10 cellular contexts compared by ENCODE assay signal in the genomic region with DNA sequence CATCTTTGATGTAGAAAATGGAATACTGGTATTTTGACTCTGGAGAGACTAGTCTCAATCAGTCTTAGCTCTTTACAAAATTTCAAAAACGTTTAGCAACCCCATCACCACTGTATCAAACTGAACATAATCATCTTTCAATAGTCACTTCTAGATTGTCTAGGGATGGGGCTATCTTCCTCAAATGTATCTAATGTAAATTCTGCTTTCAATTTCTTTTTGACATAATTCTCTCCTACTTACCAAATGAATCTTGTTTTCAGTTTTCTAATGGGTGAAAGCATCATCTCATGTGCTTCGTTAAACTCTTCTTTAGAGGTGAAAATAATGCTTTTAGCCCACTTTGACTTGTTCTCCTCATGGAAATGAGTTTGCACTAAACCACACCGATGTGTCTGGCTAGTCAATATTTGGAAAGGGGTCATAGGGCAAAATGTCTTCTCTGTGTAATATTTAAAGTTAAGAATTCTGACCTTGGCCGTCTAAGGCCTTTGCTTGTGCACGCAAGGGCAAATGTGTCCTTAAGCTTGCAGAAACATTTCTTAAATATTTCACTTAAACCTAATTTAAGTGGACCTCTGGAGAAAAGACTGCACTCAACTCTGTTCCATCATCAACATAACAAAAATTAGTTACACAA. TPM values are rescaled to one million over a fixed set of nuclear protein-coding genes. Genes with fewer than 3 reads are reported as not detected.
DNase-seq lines count a peak whose midpoint lies in the region; ATAC-seq, FAIRE-seq and TF ChIP-seq lines count a peak whose summit lies in the region.
"Had no signal": no experiment of that assay in that cellular context is flagged by ENCODE, and none has a peak within 500 bp of the region (broad histone marks: within the 10 kb centered on the region; RNA-seq: fewer than 3 reads in every experiment).

No MANE protein-coding gene starts in this region.

- no peak for TF ChIP-seq POLR2A in GM12878 (IDR thresholded peaks at IDR 0.05; ENCODE audit: low read depth, low read length)

- in situ Hi-C loops in GM12878 (cut with MboI) = no loop called here

- peaks cover 87% of the 10 kb centered on the region for H3K79me2 ChIP-seq in GM12878 (ENCODE audit: control insufficient read depth, insufficient read depth, low read length)

- peak overlapping the region; percentile 29; the same call in 1 of the 2 replicates for H3K9ac ChIP-seq in GM12878 (ENCODE audit: control insufficient read depth, insufficient read depth, low read length)

- no peaks in the 10 kb centered on the region for H3K27me3 ChIP-seq in GM12878 (replicated peaks in 1 of 2; ENCODE audit: control insufficient read depth in 2 of 2, insufficient read depth in 2 of 2, low read length in 1 of 2)

- intact Hi-C loops in GM12878 (cut with micrococcal nuclease; ENCODE audit: unreplicated experiment) = no loop called here

- BruUV-seq in GM12878 (replicated peaks; lab: Mats Ljungman, UMichigan) = TSS peak; percentile 6

- POLR2A ChIA-PET in GM12878 (lab: Charles Lee) = interaction anchor here (0.8 to 2.6 kb wide), 6 partner anchors 13 to 113 kb away, joined by 3 to 13 read pairs (median 4); no protein-coding TSS in a partner anchor

- CTCF ChIA-PET in GM12878 (lab: Yijun Ruan, JAX) = interaction anchor here (0.9 to 3.2 kb wide), 2 partner anchors 16 to 30 kb away, joined by 4 to 10 read pairs; no protein-coding TSS in a partner anchor

- peak overlapping the region; percentile 91 for H3K4me2 ChIP-seq in GM12878 (ENCODE audit: control insufficient read depth, insufficient read depth)

- FAIRE-seq in GM18507 (lab: Jason Lieb, UNC) (peak; percentile 60), GM12878 (lab: Jason Lieb, UNC) (no peak)

- SMC1A ChIA-PET in GM12878 (lab: Charles Lee; ENCODE audit: uncharacterized antibody, unreplicated experiment) = interaction anchor here (0.6 to 14.6 kb wide), 16 partner anchors 9 to 240 kb away, joined by 3 to 166 read pairs (median 5); no protein-coding TSS in a partner anchor

- RAD21 ChIA-PET in GM12878 (lab: Charles Lee; ENCODE audit: unreplicated experiment) = interaction anchor here (0.9 to 4.0 kb wide), 11 partner anchors 10 to 240 kb away, joined by 3 to 22 read pairs (median 5); no protein-coding TSS in a partner anchor

- no peaks in the 10 kb centered on the region for H3K9me3 ChIP-seq in GM12878 (replicated peaks; ENCODE audit: control insufficient read depth, insufficient read depth, low read length)

- TF ChIP-seq RAD21 in GM12878 (IDR thresholded peaks at IDR 0.05; ENCODE audit: insufficient read depth, low read depth, low read length) = no peak

- H3K27ac ChIP-seq in GM12878 (ENCODE audit: control insufficient read depth, insufficient read depth) = peak overlapping the region; percentile 64

- H3K4me1 ChIP-seq in GM12878 (ENCODE audit: control insufficient read depth, insufficient read depth, low read length) = peaks cover 53% of the 10 kb centered on the region

- peaks cover 0 to 2% of the 10 kb centered on the region in 2 experiments; a peak in 2 of 4 replicates for H3K36me3 ChIP-seq in GM12878 (ENCODE audit: control insufficient read depth in 2 of 2, insufficient read depth in 2 of 2, low read length in 1 of 2)

- peaks cover 5% of the 10 kb centered on the region; the same call in 1 of the 2 replicates for H4K20me1 ChIP-seq in GM12878 (ENCODE audit: control insufficient read depth, insufficient read depth)

- 28% methylated on average over 5 of the region's 5 CpGs for WGBS in GM12878 (ENCODE audit: insufficient coverage, insufficient replicate concordance, low lambda C conversion rate, missing lambda C conversion rate)

- ATAC-seq in HG02610 (IDR thresholded peaks at IDR 0.05; ENCODE audit: unreplicated experiment) (peak; percentile 52), GM12878 (peak; percentile 55), HG03025 (IDR thresholded peaks at IDR 0.05; ENCODE audit: low FRiP score, unreplicated experiment) (no peak)
- peak; percentile 62 for ATAC-seq in stimulated activated naive CD8-positive, alpha-beta T cell treated with anti-CD3 and anti-CD28 coated beads, Interleukin-15, Interleukin-2, amounts not matched to agents 100 U/mL and 50 U/mL, for 24 hours
- ATAC-seq: Right ventricle myocardium inferior had no signal

- H2AFZ ChIP-seq in GM12878 (ENCODE audit: control insufficient read depth, low read depth, low read length) = no peak overlapping the region; the same call in 1 of the 2 replicates

- no peak for TF ChIP-seq CTCF in GM12878 (IDR thresholded peaks at IDR 0.05 in 2 of 3, conservative IDR thresholded peaks at IDR 0.05 in 1 of 3; ENCODE audit: control insufficient read depth in 2 of 3, extremely low read depth in 1 of 3, insufficient read depth in 1 of 3, low read depth in 3 of 3, low read length in 3 of 3)

- DNase-seq in GM18507 (ENCODE audit: extremely low spot score, insufficient read length, low read depth) = no peak
- DNase-seq in GM12878 (ENCODE audit: low read depth, low spot score) = no peak
- no peak for DNase-seq in stimulated activated naive CD8-positive, alpha-beta T cell treated with anti-CD3 and anti-CD28 coated beads, Interleukin-15, Interleukin-2, amounts not matched to agents 100 U/mL and 50 U/mL, for 24 hours
- no peak for DNase-seq in NCI-H1436 treated with DMSO at 0.1 percent for 48 hours (lab: John Stamatoyannopoulos, UW)
- no peak for DNase-seq in D341Med (ENCODE audit: low spot score)
- DNase-seq: activated CD4-positive, alpha-beta T cell treated with anti-CD3 and anti-CD28 coated beads for 1 hour; Karpas-422 had no signal

- H3K4me3 ChIP-seq in GM12878 = peak overlapping the region; percentile 48; the same call in 1 of the 2 replicates

- no peak for TF ChIP-seq EP300 in GM12878 (IDR thresholded peaks at IDR 0.05; ENCODE audit: borderline replicate concordance in 1 of 2, control insufficient read depth in 1 of 2, low read depth in 2 of 2, low read length in 2 of 2)

TF ChIP-seq in GM12878, 131 proteins besides CTCF, POLR2A, EP300 and RAD21 (continues in another document):
- TF ChIP-seq PML (IDR thresholded peaks at IDR 0.05; ENCODE audit: low read length) = 0 out of 2 replicates have a peak, but pooled peaks have one; percentile 28
- TF ChIP-seq MEF2A (IDR thresholded peaks at IDR 0.05; ENCODE audit: insufficient read depth, low read depth, low read length) = 0 out of 2 replicates have a peak, but pooled peaks have one; percentile 22
- TF ChIP-seq IKZF1 (conservative IDR thresholded peaks at IDR 0.05) = 0 out of 2 replicates have a peak, but pooled peaks have one; percentile 32
- TF ChIP-seq IKZF2 (IDR thresholded peaks at IDR 0.05) = peak in 1 of 2 experiments; percentile 30; a peak in 1 of 4 replicates
- TF ChIP-seq BHLHE40 (IDR thresholded peaks at IDR 0.05; ENCODE audit: borderline replicate concordance in 1 of 2, low read depth in 2 of 2, low read length in 1 of 2) = peak in 1 of 2 experiments; percentile 25; a peak in 1 of 4 replicates
- TF ChIP-seq, protein P1, sequence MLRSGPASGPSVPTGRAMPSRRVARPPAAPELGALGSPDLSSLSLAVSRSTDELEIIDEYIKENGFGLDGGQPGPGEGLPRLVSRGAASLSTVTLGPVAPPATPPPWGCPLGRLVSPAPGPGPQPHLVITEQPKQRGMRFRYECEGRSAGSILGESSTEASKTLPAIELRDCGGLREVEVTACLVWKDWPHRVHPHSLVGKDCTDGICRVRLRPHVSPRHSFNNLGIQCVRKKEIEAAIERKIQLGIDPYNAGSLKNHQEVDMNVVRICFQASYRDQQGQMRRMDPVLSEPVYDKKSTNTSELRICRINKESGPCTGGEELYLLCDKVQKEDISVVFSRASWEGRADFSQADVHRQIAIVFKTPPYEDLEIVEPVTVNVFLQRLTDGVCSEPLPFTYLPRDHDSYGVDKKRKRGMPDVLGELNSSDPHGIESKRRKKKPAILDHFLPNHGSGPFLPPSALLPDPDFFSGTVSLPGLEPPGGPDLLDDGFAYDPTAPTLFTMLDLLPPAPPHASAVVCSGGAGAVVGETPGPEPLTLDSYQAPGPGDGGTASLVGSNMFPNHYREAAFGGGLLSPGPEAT (IDR thresholded peaks at IDR 0.05; ENCODE audit: low read depth) = 0 out of 2 replicates have a peak, but pooled peaks have one; percentile 11

RNA-seq across cellular contexts. Expression of gene SIK3, which starts 5.2 kb away (rescaled TPM):
- total RNA-seq in GM12878 (2013; cell fraction: nucleolus; rRNA removed) = 171 and 172 TPM in 2 replicates
- total RNA-seq in GM12878 (2014; rRNA removed) (13.2 and 15.6 TPM in 2 replicates), GM12878 (2014; rRNA removed; fragmentation: Illumina TruSeq; extraction: Trizol) (10.7 and 12.1 TPM in 2 replicates), GM12878 (2021) (24.5 and 31.9 TPM in 2 replicates)
- polyA plus RNA-seq in GM12878 (2011; ENCODE audit: low read depth) = 10.1 TPM
- polyA plus RNA-seq in GM12878 (2011; rRNA removed) (10.4 and 11.4 TPM in 2 replicates), GM12878 (2014; fragmentation: Illumina TruSeq; extraction: Trizol) (14.5 and 16.9 TPM in 2 replicates), GM12878 (2014; fragmentation: Nextera tagmentation; extraction: Ambion mirVana) (1 to 10 TPM; 2.5 to 2.6 TPM), GM12878 (2014; rRNA removed) (14.8 and 15.4 TPM in 2 replicates), GM12878 (2016; fragmentation: Nextera tagmentation; extraction: Ambion mirVana) (10 to 100 TPM in 1 of 2 experiments, 1 to 10 TPM in 1; 2.5 to 10.8 TPM)
- 12.4 and 14.7 TPM in 2 replicates for polyA plus RNA-seq in GM12878 (2011; cell fraction: cytosol; rRNA removed)
- 43.4 and 58.1 TPM in 2 replicates for polyA plus RNA-seq in GM12878 (2011; cell fraction: nucleus; rRNA removed)
- 12.7 and 13.7 TPM in 2 replicates for polyA plus RNA-seq in GM12878 (2012)
- polyA minus RNA-seq in GM12878 (2011; rRNA and poly(A)+ RNA removed) = 34.7 and 37.3 TPM in 2 replicates
- 14.4 and 16.5 TPM in 2 replicates for polyA minus RNA-seq in GM12878 (2011; cell fraction: cytosol; rRNA and poly(A)+ RNA removed)
- 44.2 and 64.9 TPM in 2 replicates for polyA minus RNA-seq in GM12878 (2011; cell fraction: nucleus; rRNA and poly(A)+ RNA removed)

RNA-seq across cellular contexts. Expression of gene PAFAH1B2, which starts 51.0 kb away (rescaled TPM):
- 53.3 and 53.4 TPM in 2 replicates for total RNA-seq in GM12878 (2013; cell fraction: nucleolus; rRNA removed)
- 47.5 and 62.2 TPM in 2 replicates for total RNA-seq in GM12878 (2014; rRNA removed)
- total RNA-seq in GM12878 (2014; rRNA removed; fragmentation: Illumina TruSeq; extraction: Trizol) = 47.8 and 48.3 TPM in 2 replicates
- total RNA-seq in GM12878 (2021) = 49.3 and 49.6 TPM in 2 replicates
- polyA plus RNA-seq in GM12878 (2011; ENCODE audit: low read depth) = 12.1 TPM
- polyA plus RNA-seq in GM12878 (2011; rRNA removed) = 32.1 and 36.1 TPM in 2 replicates
- polyA plus RNA-seq in GM12878 (2011; cell fraction: cytosol; rRNA removed) = 21.8 and 26.0 TPM in 2 replicates
- polyA plus RNA-seq in GM12878 (2011; cell fraction: nucleus; rRNA removed) = 13.0 and 16.1 TPM in 2 replicates
- 16.4 and 16.8 TPM in 2 replicates for polyA plus RNA-seq in GM12878 (2012)
- 25.5 and 32.2 TPM in 2 replicates for polyA plus RNA-seq in GM12878 (2014; fragmentation: Illumina TruSeq; extraction: Trizol)
- polyA plus RNA-seq in GM12878 (2014; fragmentation: Nextera tagmentation; extraction: Ambion mirVana) = 10 to 100 TPM; 17.6 to 64.8 TPM
- polyA plus RNA-seq in GM12878 (2014; rRNA removed) = 19.2 and 22.0 TPM in 2 replicates
- 10 to 100 TPM; 51.1 to 53.2 TPM for polyA plus RNA-seq in GM12878 (2016; fragmentation: Nextera tagmentation; extraction: Ambion mirVana)
- polyA minus RNA-seq in GM12878 (2011; rRNA and poly(A)+ RNA removed) = 76.4 and 83.2 TPM in 2 replicates
- polyA minus RNA-seq in GM12878 (2011; cell fraction: cytosol; rRNA and poly(A)+ RNA removed) = 21.2 and 28.9 TPM in 2 replicates
- 11.7 and 18.3 TPM in 2 replicates for polyA minus RNA-seq in GM12878 (2011; cell fraction: nucleus; rRNA and poly(A)+ RNA removed)
